In genomic region chr3:170476291-170476690, GRCh38 we compare ENCODE assay signal across 1 cellular context.
TF ChIP-seq lines count a peak whose summit lies in the region.

No MANE protein-coding gene starts in this region.

TF ChIP-seq in WTC11, 78 proteins besides CTCF, POLR2A, EP300 and RAD21 (continued from another document):
- TF ChIP-seq AFF4 (CRISPR knock-in tag; IDR thresholded peaks at IDR 0.05; ENCODE audit: borderline replicate concordance) (no peak), ATF3 (CRISPR knock-in tag; conservative IDR thresholded peaks at IDR 0.05) (no peak)
